Comparison of ENCODE assay signal across 14 cellular contexts in genomic region chr5:33482335-33482734, GRCh38. TPM values are rescaled to one million over a fixed set of nuclear protein-coding genes. Genes with fewer than 3 reads are reported as not detected.
A peak's percentile ranks its signal among the peaks of the same experiment; 100 is the strongest.
DNase-seq lines count a peak whose midpoint lies in the region; ATAC-seq, FAIRE-seq and TF ChIP-seq lines count a peak whose summit lies in the region.
"Had no signal": no experiment of that assay in that cellular context is flagged by ENCODE, and none has a peak within 500 bp of the region (broad histone marks: within the 10 kb centered on the region; RNA-seq: fewer than 3 reads in every experiment).

No MANE protein-coding gene starts in this region.

- H3K4me3 ChIP-seq in H1 (ENCODE audit: extremely low read depth in 1 of 4, insufficient read depth in 2 of 4, low read depth in 3 of 4, low read length in 4 of 4), result no peak overlapping the region
- no peak overlapping the region for H3K4me3 ChIP-seq in mesendoderm (ENCODE audit: low read length)
- H3K4me3 ChIP-seq in lower lobe of right lung, result no peak overlapping the region
- H3K4me3 ChIP-seq in upper lobe of left lung, result no peak overlapping the region

- H2AK5ac ChIP-seq in H1 (ENCODE audit: low read depth, low read length) (no peak overlapping the region), mesendoderm (ENCODE audit: low read length) (no peak overlapping the region)

- H3K79me2 ChIP-seq in H1 (ENCODE audit: control insufficient read depth in 1 of 2, insufficient read depth in 2 of 2, low read length in 2 of 2), result no peaks in the 10 kb centered on the region
- no peaks in the 10 kb centered on the region for H3K79me2 ChIP-seq in mesendoderm (ENCODE audit: control insufficient read depth, insufficient read depth, low read length)

- no peak overlapping the region for H3K56ac ChIP-seq in H1 (replicated peaks; ENCODE audit: insufficient read length, low read depth, low read length)
- H3K56ac ChIP-seq in mesendoderm (ENCODE audit: low read length), result peak overlapping the region; percentile 19

- H3K23me2 ChIP-seq in H1 (ENCODE audit: low read depth, low read length), result peaks cover 2% of the 10 kb centered on the region; the same call in 1 of the 2 replicates

- no peak overlapping the region for H2BK20ac ChIP-seq in H1 (ENCODE audit: low read length)

- no peak for TF ChIP-seq EP300 in H1 (IDR thresholded peaks at IDR 0.05; ENCODE audit: borderline replicate concordance in 1 of 2, low read depth in 2 of 2, low read length in 2 of 2)
- TF ChIP-seq EP300 in upper lobe of left lung (IDR thresholded peaks at IDR 0.05), result no peak

- no peaks in the 10 kb centered on the region for H3K79me1 ChIP-seq in H1 (ENCODE audit: low read depth, low read length)
- no peaks in the 10 kb centered on the region for H3K79me1 ChIP-seq in mesendoderm (ENCODE audit: low read length)

- H3K14ac ChIP-seq in H1 (ENCODE audit: insufficient read length), result no peak overlapping the region

- intact Hi-C loops in lower lobe of right lung (cut with DNase I), result no loop called here

- H2BK12ac ChIP-seq in H1 (ENCODE audit: low read depth, low read length), result no peak overlapping the region

- no peak for ATAC-seq in lower lobe of right lung
- no peak for ATAC-seq in upper lobe of left lung (ENCODE audit: low FRiP score in 2 of 2)

- no peak for TF ChIP-seq CTCF in H1 (IDR thresholded peaks at IDR 0.05; ENCODE audit: control extremely low read depth in 1 of 3, insufficient read depth in 1 of 3, low read depth in 1 of 3, low read length in 3 of 3)
- TF ChIP-seq CTCF in lower lobe of right lung (IDR thresholded peaks at IDR 0.05), result no peak
- no peak for TF ChIP-seq CTCF in upper lobe of left lung (IDR thresholded peaks at IDR 0.05)

- TF ChIP-seq POLR2A in H1 (IDR thresholded peaks at IDR 0.05; ENCODE audit: control extremely low read depth in 1 of 2, low read depth in 2 of 2, low read length in 2 of 2) (no peak), upper lobe of left lung (IDR thresholded peaks at IDR 0.05) (no peak)

- no peak overlapping the region for H2AFZ ChIP-seq in H1 (ENCODE audit: low read length)

- 74% methylated on average over 7 of the region's 7 CpGs; no CpG with 5 or more reads in 1 of the 2 experiments for WGBS in H1 (ENCODE audit: extremely low coverage in 1 of 2, insufficient coverage in 1 of 2, insufficient read length in 1 of 2, insufficient replicate concordance in 2 of 2, low coverage in 1 of 2, low lambda C conversion rate in 2 of 2, missing lambda C conversion rate in 1 of 2), 2 experiments
- WGBS in mesendoderm (ENCODE audit: extremely low coverage, insufficient coverage, low lambda C conversion rate), result no CpG with 5 or more reads among the region's 7 CpGs
- 76 to 85% methylated on average over 7 of the region's 7 CpGs for WGBS in upper lobe of left lung, 2 donors

- H4K91ac ChIP-seq in H1 (replicated peaks; ENCODE audit: insufficient read length, low read length), result no peak overlapping the region

- H3K36me3 ChIP-seq in H1 (ENCODE audit: control insufficient read depth in 2 of 4, insufficient read depth in 4 of 4, low read length in 3 of 4) (peaks cover 0 to 31% (median 2%) of the 10 kb centered on the region in 4 experiments; a peak in 5 of 8 replicates), mesendoderm (ENCODE audit: control insufficient read depth, insufficient read depth, low read length) (no peaks in the 10 kb centered on the region), lower lobe of right lung (peaks cover 1% of the 10 kb centered on the region), upper lobe of left lung (peaks cover 0 to 7% (median 3%) of the 10 kb centered on the region in 4 donors)

- no peak overlapping the region for H2BK120ac ChIP-seq in H1 (replicated peaks; ENCODE audit: low read depth, low read length)
- no peak overlapping the region for H2BK120ac ChIP-seq in mesendoderm (ENCODE audit: low read depth, low read length)

- TF ChIP-seq RAD21 in H1 (IDR thresholded peaks at IDR 0.05 in 1 of 2, conservative IDR thresholded peaks at IDR 0.05 in 1 of 2; ENCODE audit: low read depth in 2 of 2, low read length in 2 of 2), result no peak

- H3K9me3 ChIP-seq in H1 (ENCODE audit: insufficient read depth in 2 of 2, low read depth in 1 of 2, low read length in 1 of 2) (no peaks in the 10 kb centered on the region), lower lobe of right lung (no peaks in the 10 kb centered on the region), upper lobe of left lung (no peaks in the 10 kb centered on the region)

- no peak overlapping the region for H4K8ac ChIP-seq in H1 (ENCODE audit: extremely low read depth, insufficient read depth, low read length)
- H4K8ac ChIP-seq in mesendoderm (ENCODE audit: low read depth, low read length), result no peak overlapping the region

- H3K18ac ChIP-seq in H1 (ENCODE audit: extremely low read depth, low read length) (no peak overlapping the region), mesendoderm (ENCODE audit: low read length) (no peak overlapping the region)

- POLR2A ChIA-PET in H1 (lab: Charles Lee; ENCODE audit: partially characterized antibody), result interaction anchor here (1.3 to 2.1 kb wide), 4 partner anchors 8 to 54 kb away, joined by 3 to 7 read pairs (median 3); no protein-coding TSS in a partner anchor

- H3K9ac ChIP-seq in H1 (replicated peaks in 1 of 4; ENCODE audit: extremely low read depth in 1 of 4, low read depth in 3 of 4, low read length in 3 of 4) (no peak overlapping the region), mesendoderm (ENCODE audit: low read length) (no peak overlapping the region)

- H3K27ac ChIP-seq in H1 (ENCODE audit: low read depth, low read length) (no peak overlapping the region), mesendoderm (ENCODE audit: low read depth, low read length) (no peak overlapping the region), lower lobe of right lung (no peak overlapping the region), upper lobe of left lung (no peak overlapping the region)

- H3K23ac ChIP-seq in H1 (ENCODE audit: insufficient read length) (no peak overlapping the region), mesendoderm (ENCODE audit: low read length) (no peak overlapping the region)

- H4K5ac ChIP-seq in H1 (ENCODE audit: insufficient read length, low read depth, low read length), result no peak overlapping the region
- no peak overlapping the region for H4K5ac ChIP-seq in mesendoderm (ENCODE audit: low read length)

- H3K27me3 ChIP-seq in H1 (replicated peaks in 1 of 4; ENCODE audit: control insufficient read depth in 3 of 4, extremely low read depth in 1 of 4, insufficient read depth in 3 of 4, low read length in 3 of 4) (no peaks in the 10 kb centered on the region), mesendoderm (ENCODE audit: insufficient read depth, low read length, poor library complexity) (no peaks in the 10 kb centered on the region), lower lobe of right lung (ENCODE audit: low read depth) (no peaks in the 10 kb centered on the region), upper lobe of left lung (no peaks in the 10 kb centered on the region)

- H4K20me1 ChIP-seq in H1 (replicated peaks in 1 of 2; ENCODE audit: control insufficient read depth in 1 of 2, insufficient read depth in 2 of 2, low read length in 2 of 2), result no peaks in the 10 kb centered on the region

- CTCF ChIA-PET in H1 (lab: Charles Lee; ENCODE audit: partially characterized antibody), result interaction anchor here (1.0 kb wide), 1 partner anchor 13 kb away, joined by 3 read pairs; no protein-coding TSS in a partner anchor

- peak; percentile 52 for FAIRE-seq in H1 (lab: Jason Lieb, UNC)

- H3K4me1 ChIP-seq in H1 (replicated peaks in 1 of 4; ENCODE audit: control insufficient read depth in 3 of 4, insufficient read depth in 4 of 4, low read length in 3 of 4) (peaks cover 0 to 2% (median 0%) of the 10 kb centered on the region in 4 experiments; a peak in 1 of 7 replicates), mesendoderm (ENCODE audit: control insufficient read depth, low read depth, low read length) (peaks cover 4% of the 10 kb centered on the region), lower lobe of right lung (no peaks in the 10 kb centered on the region), upper lobe of left lung (no peaks in the 10 kb centered on the region)

- H3K4ac ChIP-seq in H1 (replicated peaks; ENCODE audit: insufficient read length, low read depth, low read length) (no peak overlapping the region), mesendoderm (ENCODE audit: low read depth, low read length) (no peak overlapping the region)

- no peak overlapping the region for H3K4me2 ChIP-seq in H1 (ENCODE audit: insufficient read depth in 1 of 2, low read depth in 2 of 2, low read length in 2 of 2)
- no peak overlapping the region for H3K4me2 ChIP-seq in mesendoderm (ENCODE audit: low read length)

- DNase-seq in ELF-1 (ENCODE audit: low read depth, low spot score), result peak; percentile 66
- peak; percentile 64 for DNase-seq in NCI-H1436 (lab: John Stamatoyannopoulos, UW)
- peak in 1 of 2 experiments; percentile 53 for DNase-seq in H1 (ENCODE audit: low read depth in 1 of 2, low spot score in 2 of 2)
- DNase-seq in mesendoderm, result peak; percentile 90
- DNase-seq in lower lobe of right lung, result no peak
- DNase-seq in DMS53 treated with DMSO at 0.1 percent for 48 hours (lab: John Stamatoyannopoulos, UW; ENCODE audit: unreplicated experiment), result no peak
- no peak for DNase-seq in upper lobe of left lung
- DNase-seq: ACHN; CD4-positive, CD25-positive, alpha-beta regulatory T cell; DMS79; GF-D8; IMR-90; Kasumi-1; SIG-M5 had no signal

- H2BK15ac ChIP-seq in H1 (ENCODE audit: low read length) (no peak overlapping the region), mesendoderm (replicated peaks; ENCODE audit: low read depth) (no peak overlapping the region)

- H2BK5ac ChIP-seq in H1 (ENCODE audit: low read depth, low read length) (no peak overlapping the region), mesendoderm (ENCODE audit: low read length) (peak overlapping the region; percentile 5)

TF ChIP-seq in H1, 55 proteins besides CTCF, POLR2A, EP300 and RAD21:
- TF ChIP-seq SRF (IDR thresholded peaks at IDR 0.05; ENCODE audit: low read depth, low read length) (no peak), NANOG (IDR thresholded peaks at IDR 0.05; ENCODE audit: insufficient read depth, low read depth, low read length, poor library complexity, severe bottlenecking) (peak; percentile 82)

RNA-seq across cellular contexts. Expression of gene TARS1, which starts 41.6 kb away (rescaled TPM):
- total RNA-seq in H1 (2021; fragmentation: NEBNext Ultra II Directional; extraction: Animal tissue kit (Norgen Biotek cat#: 25700)), result 445 TPM in 2 replicates
- polyA plus RNA-seq in H1 (2011; rRNA removed), result 68.2 and 94.4 TPM in 2 replicates
- polyA plus RNA-seq in H1 (2011; cell fraction: cytosol; rRNA removed), result 178 TPM
- 83.3 TPM for polyA plus RNA-seq in H1 (2011; cell fraction: nucleus; rRNA removed)
- 228 to 439 TPM (median 275 TPM) in 4 replicates for polyA plus RNA-seq in H1 (2012, experiment 1 of 2)
- 39.4 TPM for polyA plus RNA-seq in H1 (2012, experiment 2 of 2)
- polyA plus RNA-seq in H1 (2013, experiment 1 of 2), result 374 TPM
- 374 TPM for polyA plus RNA-seq in H1 (2013, experiment 2 of 2)
- polyA minus RNA-seq in H1 (2011; rRNA and poly(A)+ RNA removed), result 216 and 217 TPM in 2 replicates
- polyA minus RNA-seq in H1 (2011; cell fraction: cytosol; rRNA and poly(A)+ RNA removed), result 142 TPM
- polyA minus RNA-seq in H1 (2011; cell fraction: nucleus; rRNA and poly(A)+ RNA removed), result 125 TPM
- 456 TPM for polyA plus RNA-seq in mesendoderm (2013, experiment 1 of 2)
- polyA plus RNA-seq in mesendoderm (2013, experiment 2 of 2), result 458 TPM
- total RNA-seq in lower lobe of right lung (93.9 TPM), upper lobe of left lung (100 to 1,000 TPM in 1 of 6 donors, 10 to 100 TPM in 5; 28.3 to 111 (median 49.5) TPM)

Comparison
In these comparisons a context has a peak if more than half of its experiments do, and no peak if none do; other contexts are left out.
1. DNase-seq: peak in ELF-1 (single experiment), NCI-H1436 (single experiment) and mesendoderm (single experiment); none in lower lobe of right lung (single experiment), DMS53 treated with DMSO at 0.1 percent for 48 hours (single experiment) and upper lobe of left lung (0 of 2).